In the genomic region with DNA sequence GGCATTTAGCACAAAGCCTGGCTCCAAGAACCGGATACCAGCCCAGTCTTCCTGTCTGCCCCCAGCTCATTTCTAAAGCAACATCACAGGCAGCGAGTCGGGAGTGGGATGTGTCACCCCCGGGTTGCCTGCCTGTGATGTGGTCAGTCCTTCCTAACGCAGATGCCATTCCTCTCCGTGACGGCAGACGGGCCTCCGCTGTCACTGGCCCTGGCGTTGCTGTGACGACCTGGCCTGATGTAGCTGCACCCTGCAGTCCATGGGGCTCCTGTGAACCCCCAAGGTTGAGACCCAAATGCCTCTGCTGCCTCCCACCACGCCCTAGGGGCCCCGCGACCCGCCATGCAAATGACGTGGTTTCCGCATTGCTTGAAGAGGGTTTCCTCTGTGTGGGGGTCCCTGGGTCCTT, we compare ENCODE assay signal across 8 cellular contexts. TPM values are rescaled to one million over a fixed set of nuclear protein-coding genes. Genes with fewer than 3 reads are reported as not detected.
DNase-seq lines count a peak whose midpoint lies in the region; ATAC-seq and TF ChIP-seq lines count a peak whose summit lies in the region.

No MANE protein-coding gene starts in this region.

- peak overlapping the region; percentile 71 for H3K27ac ChIP-seq in CD8-positive, alpha-beta T cell (ENCODE audit: low read depth, low read length)

- no peaks in the 10 kb centered on the region for H3K36me3 Mint-ChIP-seq in CD8-positive, alpha-beta T cell
- H3K36me3 Mint-ChIP-seq in endothelial cell (ENCODE audit: low read depth, unreplicated experiment), result peaks cover 36% of the 10 kb centered on the region

- peak; percentile 51 for ATAC-seq in CD8-positive, alpha-beta T cell

- no peaks in the 10 kb centered on the region for H3K27me3 Mint-ChIP-seq in CD8-positive, alpha-beta T cell (ENCODE audit: low read depth)
- H3K27me3 Mint-ChIP-seq in endothelial cell (ENCODE audit: unreplicated experiment), result peaks cover 8% of the 10 kb centered on the region

- POLR2A ChIA-PET in CD8-positive, alpha-beta T cell (lab: Charles Lee), result interaction anchor here (1.0 to 4.1 kb wide), 7 partner anchors 8 to 54 kb away, joined by 3 to 44 read pairs (median 11); no protein-coding TSS in a partner anchor
- POLR2A ChIA-PET in HEK293T (lab: Yijun Ruan, JAX), result no interaction called here

- CTCF ChIA-PET in CD8-positive, alpha-beta T cell (lab: Charles Lee), result interaction anchor here (1.2 to 13.7 kb wide), 7 partner anchors 10 to 55 kb away, joined by 3 to 155 read pairs (median 9); no protein-coding TSS in a partner anchor
- CTCF ChIA-PET in HEK293T (lab: Yijun Ruan, JAX), result interaction anchor here (1.8 kb wide), 1 partner anchor 54 kb away, joined by 6 read pairs; no protein-coding TSS in a partner anchor

- intact Hi-C loops in CD8-positive, alpha-beta T cell (cut with DNase I, micrococcal nuclease), result loop anchor here (1.0 to 5.0 kb wide), 6 partner anchors 13 to 440 kb away; a partner anchor contains a TSS

- H3K36me3 ChIP-seq in CD8-positive, alpha-beta T cell (ENCODE audit: insufficient read depth, low read length), result no peaks in the 10 kb centered on the region

- peaks cover 74% of the 10 kb centered on the region for H3K4me1 Mint-ChIP-seq in CD8-positive, alpha-beta T cell (ENCODE audit: low read depth)
- peaks cover 76% of the 10 kb centered on the region for H3K4me1 Mint-ChIP-seq in endothelial cell (ENCODE audit: unreplicated experiment)

- peaks cover 68% of the 10 kb centered on the region for H3K4me1 ChIP-seq in CD8-positive, alpha-beta T cell (ENCODE audit: insufficient read depth, low read length)

- H3K9me3 Mint-ChIP-seq in CD8-positive, alpha-beta T cell, result no peaks in the 10 kb centered on the region
- no peaks in the 10 kb centered on the region for H3K9me3 Mint-ChIP-seq in endothelial cell (ENCODE audit: unreplicated experiment)

- no peaks in the 10 kb centered on the region for H3K9me3 ChIP-seq in CD8-positive, alpha-beta T cell (ENCODE audit: low read length)

- peak; percentile 66 to 96 (median 76) for DNase-seq in CD8-positive, alpha-beta T cell
- DNase-seq in activated CD4-positive, CD25-positive, alpha-beta regulatory T cell treated with anti-CD3 and anti-CD28 coated beads, Interleukin-2, amount 50 U/mL, for 16 hours (ENCODE audit: low read depth, low spot score), result peak; percentile 41
- peak; percentile 94 for DNase-seq in central memory CD4-positive, alpha-beta T cell
- peak; percentile 53 for DNase-seq in skeletal muscle cell (ENCODE audit: low read depth)
- DNase-seq in HPDE6-E6E7 (ENCODE audit: extremely low spot score), result no peak
- DNase-seq in NCI-H146 (lab: John Stamatoyannopoulos, UW), result no peak
- DNase-seq in endothelial cell (ENCODE audit: low spot score), result no peak
- no peak for DNase-seq in HEK293T (ENCODE audit: extremely low spot score)

- H3K4me3 Mint-ChIP-seq in CD8-positive, alpha-beta T cell, result peak overlapping the region; percentile 82
- H3K4me3 Mint-ChIP-seq in endothelial cell (ENCODE audit: unreplicated experiment), result no peak overlapping the region

- no peak for TF ChIP-seq CTCF in CD8-positive, alpha-beta T cell (IDR thresholded peaks at IDR 0.05)
- TF ChIP-seq CTCF in endothelial cell (IDR thresholded peaks at IDR 0.05; ENCODE audit: unreplicated experiment), result no peak

- H3K27me3 ChIP-seq in CD8-positive, alpha-beta T cell (ENCODE audit: insufficient read depth, low read length), result no peaks in the 10 kb centered on the region

- peak overlapping the region; percentile 99 for H3K27ac Mint-ChIP-seq in CD8-positive, alpha-beta T cell
- H3K27ac Mint-ChIP-seq in endothelial cell (ENCODE audit: unreplicated experiment), result no peak overlapping the region

- peak overlapping the region; percentile 36 for H3K4me3 ChIP-seq in CD8-positive, alpha-beta T cell (ENCODE audit: low read depth, low read length)
- no peak overlapping the region for H3K4me3 ChIP-seq in skeletal muscle cell (ENCODE audit: low read depth, low read length)

TF ChIP-seq in HEK293T, 16 proteins besides CTCF, POLR2A, EP300 and RAD21:
- TF ChIP-seq FOXA1 (IDR thresholded peaks at IDR 0.05), result no peak
- no peak for TF ChIP-seq HDGF (IDR thresholded peaks at IDR 0.05; ENCODE audit: borderline replicate concordance)
- TF ChIP-seq FOXM1 (IDR thresholded peaks at IDR 0.05; ENCODE audit: borderline replicate concordance), result no peak
- TF ChIP-seq NFRKB (IDR thresholded peaks at IDR 0.05), result no peak

RNA-seq across cellular contexts. Expression of a gene that starts 12.3 kb away (rescaled TPM):
- total RNA-seq in CD8-positive, alpha-beta T cell, result 100 to 1,000 TPM in 1 of 2 experiments, 10 to 100 TPM in 1; 82.6 to 100 TPM
- total RNA-seq in endothelial cell (ENCODE audit: unreplicated experiment), result 142 TPM

RNA-seq across cellular contexts. Expression of a gene that starts 50.7 kb away (rescaled TPM):
- 10 to 100 TPM; 55.8 to 58.7 TPM for total RNA-seq in CD8-positive, alpha-beta T cell
- total RNA-seq in endothelial cell (ENCODE audit: unreplicated experiment), result 37.8 TPM

Comparison
In these comparisons a context has a peak if more than half of its experiments do, and no peak if none do; other contexts are left out.
1. DNase-seq: peak in CD8-positive, alpha-beta T cell (7 of 7), activated CD4-positive, CD25-positive, alpha-beta regulatory T cell treated with anti-CD3 and anti-CD28 coated beads, Interleukin-2, amount 50 U/mL, for 16 hours (single experiment), central memory CD4-positive, alpha-beta T cell (single experiment) and skeletal muscle cell (single experiment); none in HPDE6-E6E7 (single experiment), NCI-H146 (single experiment), endothelial cell (single experiment) and HEK293T (single experiment).